ENCODE assay signal across 18 cellular contexts in genomic region chr20:29743101-29743931, GRCh38.
DNase-seq lines count a peak whose midpoint lies in the region; ATAC-seq, FAIRE-seq and TF ChIP-seq lines count a peak whose summit lies in the region.
"Had no signal": no experiment of that assay in that cellular context is flagged by ENCODE, and none has a peak within 500 bp of the region (broad histone marks: within the 10 kb centered on the region; RNA-seq: fewer than 3 reads in every experiment).

No MANE protein-coding gene starts in this region.

- POLR2A ChIA-PET in activated CD8-positive, alpha-beta T cell treated with anti-CD3 and anti-CD28 coated beads for 36 hours (lab: Charles Lee) = no interaction called here

- CTCF ChIA-PET in activated CD8-positive, alpha-beta T cell treated with anti-CD3 and anti-CD28 coated beads for 36 hours (lab: Charles Lee) = no interaction called here

- H3K4me3 ChIP-seq in kidney (ENCODE audit: low read length in 2 of 2) (no peak overlapping the region), BE2C (ENCODE audit: low read depth, low read length) (no peak overlapping the region)
- H3K4me3 ChIP-seq: GM12878, GM23338, Peyer's patch had no signal

- peak; percentile 58 for DNase-seq in natural killer cell treated with Interleukin-12 subunit alpha and Interleukin-12 subunit beta and Interleukin-15 and Interleukin-18, amount 100 ng/mL, for 72 hours (ENCODE audit: low spot score)
- DNase-seq in natural killer cell = no peak
- peak; percentile 43 for DNase-seq in activated CD8-positive, alpha-beta T cell treated with anti-CD3 and anti-CD28 coated beads for 36 hours
- DNase-seq in kidney = peak; percentile 70
- no peak for DNase-seq in GM19240 (ENCODE audit: insufficient read length, low spot score)
- DNase-seq in mucosa of gallbladder (ENCODE audit: low spot score) = no peak
- DNase-seq in BE2C = no peak
- DNase-seq: COR-L47, GF-D8, KBM-7, MV-4-11, NCI-H1694 treated with DMSO at 0.1 percent for 48 hours had no signal

- H3K4me1 Mint-ChIP-seq in natural killer cell treated with Interleukin-12 subunit alpha and Interleukin-12 subunit beta and Interleukin-15 and Interleukin-18, amount 100 ng/mL, for 72 hours (ENCODE audit: low read depth in 2 of 2) = no peaks in the 10 kb centered on the region
- no peaks in the 10 kb centered on the region for H3K4me1 Mint-ChIP-seq in natural killer cell
- no peaks in the 10 kb centered on the region for H3K4me1 Mint-ChIP-seq in activated CD8-positive, alpha-beta T cell treated with anti-CD3 and anti-CD28 coated beads for 36 hours (ENCODE audit: low read depth)
- H3K4me1 Mint-ChIP-seq: CD14-positive monocyte, GM23338 had no signal

- TF ChIP-seq CTCF in natural killer cell (IDR thresholded peaks at IDR 0.05) (no peak), kidney (IDR thresholded peaks at IDR 0.05; ENCODE audit: borderline replicate concordance, extremely low read depth, insufficient read depth) (no peak), BE2C (IDR thresholded peaks at IDR 0.05; ENCODE audit: low read depth, low read length) (no peak)
- TF ChIP-seq CTCF in activated CD8-positive, alpha-beta T cell treated with anti-CD3 and anti-CD28 coated beads for 36 hours (IDR thresholded peaks at IDR 0.05) = no peak

- H3K27ac Mint-ChIP-seq in natural killer cell treated with Interleukin-12 subunit alpha and Interleukin-12 subunit beta and Interleukin-15 and Interleukin-18, amount 100 ng/mL, for 72 hours = no peak overlapping the region
- H3K27ac Mint-ChIP-seq in natural killer cell = no peak overlapping the region
- H3K27ac Mint-ChIP-seq in activated CD8-positive, alpha-beta T cell treated with anti-CD3 and anti-CD28 coated beads for 36 hours = peak overlapping the region; percentile 55
- H3K27ac Mint-ChIP-seq: CD14-positive monocyte, GM23338 had no signal

- H3K4me1 ChIP-seq in kidney (ENCODE audit: control insufficient read depth in 1 of 2, insufficient read depth in 1 of 2, low read depth in 1 of 2, low read length in 2 of 2) = no peaks in the 10 kb centered on the region
- no peaks in the 10 kb centered on the region for H3K4me1 ChIP-seq in BE2C
- H3K4me1 ChIP-seq: Peyer's patch had no signal

- peaks cover under 1% of the 10 kb centered on the region for H3K36me3 Mint-ChIP-seq in natural killer cell treated with Interleukin-12 subunit alpha and Interleukin-12 subunit beta and Interleukin-15 and Interleukin-18, amount 100 ng/mL, for 72 hours
- H3K36me3 Mint-ChIP-seq in natural killer cell = no peaks in the 10 kb centered on the region
- peaks cover 4% of the 10 kb centered on the region for H3K36me3 Mint-ChIP-seq in activated CD8-positive, alpha-beta T cell treated with anti-CD3 and anti-CD28 coated beads for 36 hours (ENCODE audit: low read depth)
- H3K36me3 Mint-ChIP-seq: CD14-positive monocyte had no signal

- H3K4me3 Mint-ChIP-seq in natural killer cell treated with Interleukin-12 subunit alpha and Interleukin-12 subunit beta and Interleukin-15 and Interleukin-18, amount 100 ng/mL, for 72 hours = no peak overlapping the region
- no peak overlapping the region for H3K4me3 Mint-ChIP-seq in natural killer cell
- H3K4me3 Mint-ChIP-seq in activated CD8-positive, alpha-beta T cell treated with anti-CD3 and anti-CD28 coated beads for 36 hours = peak overlapping the region; percentile 67
- H3K4me3 Mint-ChIP-seq: CD14-positive monocyte, GM23338 had no signal

- ATAC-seq in natural killer cell treated with Interleukin-12 subunit alpha and Interleukin-12 subunit beta and Interleukin-15 and Interleukin-18, amount 100 ng/mL, for 72 hours = no peak
- ATAC-seq in natural killer cell (no peak), GM19328 (IDR thresholded peaks at IDR 0.05; ENCODE audit: unreplicated experiment) (no peak)
- ATAC-seq in activated CD8-positive, alpha-beta T cell treated with anti-CD3 and anti-CD28 coated beads for 36 hours = peak; percentile 57
- ATAC-seq: GM12878, GM23338, Right ventricle myocardium inferior had no signal

- FAIRE-seq in kidney (lab: Jason Lieb, UNC) = no peak
- FAIRE-seq: GM12878 had no signal

- no peaks in the 10 kb centered on the region for H3K27me3 Mint-ChIP-seq in natural killer cell treated with Interleukin-12 subunit alpha and Interleukin-12 subunit beta and Interleukin-15 and Interleukin-18, amount 100 ng/mL, for 72 hours
- H3K27me3 Mint-ChIP-seq in natural killer cell (ENCODE audit: low read depth in 2 of 2) = no peaks in the 10 kb centered on the region
- H3K27me3 Mint-ChIP-seq in activated CD8-positive, alpha-beta T cell treated with anti-CD3 and anti-CD28 coated beads for 36 hours = peaks cover 2% of the 10 kb centered on the region

- no peaks in the 10 kb centered on the region for H3K27me3 ChIP-seq in BE2C
- H3K27me3 ChIP-seq: Peyer's patch had no signal

- H3K9me3 ChIP-seq in kidney (ENCODE audit: control insufficient read depth in 1 of 2, low read length in 2 of 2) (peaks cover 0 to 2% of the 10 kb centered on the region in 2 donors), BE2C (no peaks in the 10 kb centered on the region)

- H3K9me3 Mint-ChIP-seq in natural killer cell treated with Interleukin-12 subunit alpha and Interleukin-12 subunit beta and Interleukin-15 and Interleukin-18, amount 100 ng/mL, for 72 hours = peaks cover under 1% of the 10 kb centered on the region
- H3K9me3 Mint-ChIP-seq in natural killer cell = peaks cover 0 to 6% of the 10 kb centered on the region in 2 donors
- peaks cover 13% of the 10 kb centered on the region for H3K9me3 Mint-ChIP-seq in activated CD8-positive, alpha-beta T cell treated with anti-CD3 and anti-CD28 coated beads for 36 hours

- intact Hi-C loops in natural killer cell (cut with micrococcal nuclease) = no loop called here
- intact Hi-C loops in activated CD8-positive, alpha-beta T cell treated with anti-CD3 and anti-CD28 coated beads for 36 hours (cut with micrococcal nuclease) = no loop called here
- intact Hi-C loops in kidney (cut with DNase I) = no loop called here

- no peak overlapping the region for H3K27ac ChIP-seq in kidney (ENCODE audit: low read depth in 2 of 2, low read length in 2 of 2)
- H3K27ac ChIP-seq: Peyer's patch had no signal

- no peak overlapping the region for H3K9ac ChIP-seq in kidney (ENCODE audit: low read length in 2 of 2)

- H3K36me3 ChIP-seq in kidney (ENCODE audit: control insufficient read depth in 1 of 2, insufficient read depth in 2 of 2, low read length in 2 of 2) = no peaks in the 10 kb centered on the region
- H3K36me3 ChIP-seq in BE2C = no peaks in the 10 kb centered on the region
- H3K36me3 ChIP-seq: Peyer's patch had no signal

Comparison
In these comparisons a context has a peak if more than half of its experiments do, and no peak if none do; other contexts are left out.
1. DNase-seq: peak in natural killer cell treated with Interleukin-12 subunit alpha and Interleukin-12 subunit beta and Interleukin-15 and Interleukin-18, amount 100 ng/mL, for 72 hours (single experiment), activated CD8-positive, alpha-beta T cell treated with anti-CD3 and anti-CD28 coated beads for 36 hours (single experiment) and kidney (single experiment); none in natural killer cell (single experiment), GM19240 (single experiment), mucosa of gallbladder (single experiment) and BE2C (single experiment).